Comparison of ENCODE assay signal across 7 cellular contexts in the genomic region with DNA sequence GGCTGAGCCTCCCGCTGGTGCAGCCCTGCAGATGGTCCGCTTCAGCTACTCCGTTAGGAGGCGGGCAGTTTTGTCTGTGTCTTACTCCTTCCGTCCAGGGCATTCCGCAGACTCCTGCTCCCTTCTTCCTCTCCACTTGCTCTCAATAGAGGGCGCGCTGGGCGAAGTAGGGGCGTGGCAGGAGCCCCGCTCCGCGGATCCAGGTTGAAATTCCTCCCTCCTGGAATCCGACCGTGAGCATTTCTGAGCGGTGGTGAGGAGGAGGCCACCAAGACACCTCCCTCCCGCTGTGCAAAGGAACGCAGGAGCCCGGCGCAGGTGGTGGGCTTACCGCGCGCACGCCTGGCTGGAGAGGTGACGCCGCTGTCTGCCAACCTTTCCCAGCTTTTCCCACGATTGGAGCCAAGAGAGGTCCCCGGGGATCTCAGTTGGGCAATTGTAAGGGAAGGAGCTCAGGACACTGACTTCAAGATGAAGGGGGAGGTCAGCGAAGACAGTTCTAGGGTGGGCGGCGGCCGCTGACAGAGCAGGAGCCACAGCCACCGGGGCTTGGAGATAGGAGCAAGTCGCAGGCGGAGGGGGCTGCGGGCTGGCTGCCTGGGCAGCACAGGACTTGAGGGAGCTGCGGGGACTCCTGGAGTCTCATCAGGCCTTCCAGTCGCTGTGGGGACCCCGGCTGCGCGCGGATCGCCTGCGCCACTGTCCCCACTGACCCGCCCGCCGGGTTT.
DNase-seq lines count a peak whose midpoint lies in the region; ATAC-seq and TF ChIP-seq lines count a peak whose summit lies in the region.

No MANE protein-coding gene starts in this region.

- H3K4me3 ChIP-seq in adipocyte (ENCODE audit: low read length) (peak overlapping the region; percentile 83), retinal pigment epithelial cell (ENCODE audit: low read length) (peak overlapping the region; percentile 68)

- H3K9me3 ChIP-seq in adipocyte (ENCODE audit: control insufficient read depth, low read length), result no peaks in the 10 kb centered on the region

- no peak overlapping the region for H3K9ac ChIP-seq in adipocyte (ENCODE audit: low read length)

- H3K27me3 ChIP-seq in adipocyte (replicated peaks; ENCODE audit: control insufficient read depth, insufficient read depth, low read length), result peaks cover 12% of the 10 kb centered on the region

- H3K36me3 ChIP-seq in adipocyte (ENCODE audit: control insufficient read depth, insufficient read depth, low read length, severe bottlenecking), result no peaks in the 10 kb centered on the region

- peaks cover 4% of the 10 kb centered on the region for H3K4me1 ChIP-seq in adipocyte (ENCODE audit: control insufficient read depth, insufficient read depth, low read length)

- no peaks in the 10 kb centered on the region for H3K4me1 Mint-ChIP-seq in activated T-cell treated with anti-CD3 and anti-CD28 coated beads, Interleukin-2, amount 50 U/mL, for 24 hours (ENCODE audit: low read depth)

- ATAC-seq in GM18517 (IDR thresholded peaks at IDR 0.05; ENCODE audit: unreplicated experiment) (peak; percentile 66), HG03097 (IDR thresholded peaks at IDR 0.05; ENCODE audit: low FRiP score, unreplicated experiment) (peak; percentile 95), GM19328 (IDR thresholded peaks at IDR 0.05; ENCODE audit: unreplicated experiment) (no peak)

- DNase-seq in adipocyte (ENCODE audit: low read depth), result peak; percentile 67
- DNase-seq in iPS DF 4.7 (ENCODE audit: extremely low read depth, low spot score), result peak; percentile 69
- peak; percentile 17 for DNase-seq in retinal pigment epithelial cell (ENCODE audit: low read depth)
- no peak for DNase-seq in activated T-cell treated with anti-CD3 and anti-CD28 coated beads, Interleukin-2, amount 50 U/mL, for 24 hours

- H3K27ac Mint-ChIP-seq in activated T-cell treated with anti-CD3 and anti-CD28 coated beads, Interleukin-2, amount 50 U/mL, for 24 hours, result no peak overlapping the region

- peaks cover 15% of the 10 kb centered on the region for H3K27me3 Mint-ChIP-seq in activated T-cell treated with anti-CD3 and anti-CD28 coated beads, Interleukin-2, amount 50 U/mL, for 24 hours

- TF ChIP-seq CTCF in retinal pigment epithelial cell (conservative IDR thresholded peaks at IDR 0.05; ENCODE audit: low read depth, low read length), result peak; percentile 77

- H3K36me3 Mint-ChIP-seq in activated T-cell treated with anti-CD3 and anti-CD28 coated beads, Interleukin-2, amount 50 U/mL, for 24 hours (ENCODE audit: low read depth), result no peaks in the 10 kb centered on the region

- no peak overlapping the region for H3K4me3 Mint-ChIP-seq in activated T-cell treated with anti-CD3 and anti-CD28 coated beads, Interleukin-2, amount 50 U/mL, for 24 hours

- peaks cover 2% of the 10 kb centered on the region for H3K9me3 Mint-ChIP-seq in activated T-cell treated with anti-CD3 and anti-CD28 coated beads, Interleukin-2, amount 50 U/mL, for 24 hours
